8 cellular contexts compared by ENCODE assay signal in the genomic region with DNA sequence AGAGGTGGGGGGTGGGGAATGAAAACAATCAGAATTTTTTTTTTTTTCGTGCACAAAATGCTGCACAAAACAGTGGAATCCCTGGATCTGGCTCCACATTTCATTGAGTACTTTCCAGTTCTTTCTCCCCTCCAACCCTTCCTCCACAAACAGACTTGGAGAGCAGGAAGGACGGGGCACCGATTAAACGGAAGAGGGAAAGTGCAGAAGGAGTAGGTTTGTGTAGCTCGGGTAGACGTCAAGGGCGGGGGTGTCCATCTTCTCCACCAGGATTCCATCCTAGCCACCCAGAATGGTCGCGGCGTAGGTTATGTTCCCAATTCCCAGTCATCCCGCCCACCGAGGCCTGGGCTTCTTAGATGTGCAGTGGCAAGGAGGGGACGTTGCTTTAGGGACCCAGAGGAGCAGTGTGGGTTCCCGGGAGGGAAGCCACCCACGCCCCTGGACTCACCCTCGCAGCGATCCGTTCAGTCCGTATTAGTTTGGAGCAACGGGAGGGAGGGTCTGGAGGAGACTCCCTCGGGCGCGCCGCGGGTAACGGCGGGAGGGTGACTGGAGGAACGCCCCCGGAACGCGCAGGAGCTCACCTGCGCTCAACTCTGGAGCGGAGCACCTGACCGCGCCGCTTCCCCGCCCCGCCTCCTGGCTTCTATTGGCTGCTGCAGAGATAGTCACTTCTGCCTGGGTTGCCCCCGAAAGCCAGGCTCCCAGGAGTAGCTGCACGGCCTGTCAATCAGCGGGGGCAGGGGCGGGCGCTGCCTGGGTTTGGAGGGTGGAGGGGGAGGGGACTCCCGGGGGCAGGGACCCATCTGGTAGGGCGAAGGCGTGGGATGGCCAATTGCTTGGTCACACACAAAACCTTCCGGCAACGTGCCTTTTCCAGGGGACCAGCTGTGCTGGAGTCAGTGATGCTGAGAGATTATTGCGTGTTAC. TPM values are rescaled to one million over a fixed set of nuclear protein-coding genes. Genes with fewer than 3 reads are reported as not detected.
A peak's percentile ranks its signal among the peaks of the same experiment; 100 is the strongest.
DNase-seq lines count a peak whose midpoint lies in the region; ATAC-seq and TF ChIP-seq lines count a peak whose summit lies in the region.

A gene with protein sequence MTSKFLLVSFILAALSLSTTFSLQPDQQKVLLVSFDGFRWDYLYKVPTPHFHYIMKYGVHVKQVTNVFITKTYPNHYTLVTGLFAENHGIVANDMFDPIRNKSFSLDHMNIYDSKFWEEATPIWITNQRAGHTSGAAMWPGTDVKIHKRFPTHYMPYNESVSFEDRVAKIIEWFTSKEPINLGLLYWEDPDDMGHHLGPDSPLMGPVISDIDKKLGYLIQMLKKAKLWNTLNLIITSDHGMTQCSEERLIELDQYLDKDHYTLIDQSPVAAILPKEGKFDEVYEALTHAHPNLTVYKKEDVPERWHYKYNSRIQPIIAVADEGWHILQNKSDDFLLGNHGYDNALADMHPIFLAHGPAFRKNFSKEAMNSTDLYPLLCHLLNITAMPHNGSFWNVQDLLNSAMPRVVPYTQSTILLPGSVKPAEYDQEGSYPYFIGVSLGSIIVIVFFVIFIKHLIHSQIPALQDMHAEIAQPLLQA (minus strand): TSS at position 624 of the 933 bp plus-strand sequence. CDS start 2,718 bp downstream, outside the sequence.

- no peak for TF ChIP-seq CTCF in GM12875 (IDR thresholded peaks at IDR 0.05; ENCODE audit: borderline replicate concordance, insufficient read depth, low read depth, low read length)

- intact Hi-C loops in left colon (cut with DNase I, micrococcal nuclease): no loop called here

- peak; percentile 82 for DNase-seq in NCI-H1436 treated with DMSO at 0.1 percent for 48 hours (lab: John Stamatoyannopoulos, UW)
- DNase-seq in activated CD4-positive, alpha-beta T cell treated with anti-CD3 and anti-CD28 coated beads for 24 hours (ENCODE audit: low read depth in 2 of 2): peak; percentile 31
- DNase-seq in cerebellar nuclear complex (lab: John Stamatoyannopoulos, UW): peak; percentile 89 to 97
- DNase-seq in left colon: peak; percentile 92
- peak; percentile 13 to 15 for DNase-seq in stimulated activated CD4-positive, alpha-beta T cell treated with anti-CD3 and anti-CD28 coated beads, Interleukin-1b, Interleukin-23, amount 100 ng/mL, for 1 hour (ENCODE audit: low read depth in 2 of 2)
- no peak for DNase-seq in dedifferentiated amniotic fluid mesenchymal stem cell (ENCODE audit: extremely low spot score)

- H3K4me3 ChIP-seq in GM12875 (ENCODE audit: low read depth, low read length): peak within 1 kb of the TSS; percentile 3

- peak; percentile 91 for ATAC-seq in HG02588 (IDR thresholded peaks at IDR 0.05; ENCODE audit: unreplicated experiment)
- ATAC-seq in left colon: peak; percentile 100

RNA-seq across cellular contexts. Expression of the gene that starts here (rescaled TPM):
- 1 to 10 TPM; 3.4 to 3.5 TPM for total RNA-seq in left colon
